8 cellular contexts compared by ENCODE assay signal in the genomic region with DNA sequence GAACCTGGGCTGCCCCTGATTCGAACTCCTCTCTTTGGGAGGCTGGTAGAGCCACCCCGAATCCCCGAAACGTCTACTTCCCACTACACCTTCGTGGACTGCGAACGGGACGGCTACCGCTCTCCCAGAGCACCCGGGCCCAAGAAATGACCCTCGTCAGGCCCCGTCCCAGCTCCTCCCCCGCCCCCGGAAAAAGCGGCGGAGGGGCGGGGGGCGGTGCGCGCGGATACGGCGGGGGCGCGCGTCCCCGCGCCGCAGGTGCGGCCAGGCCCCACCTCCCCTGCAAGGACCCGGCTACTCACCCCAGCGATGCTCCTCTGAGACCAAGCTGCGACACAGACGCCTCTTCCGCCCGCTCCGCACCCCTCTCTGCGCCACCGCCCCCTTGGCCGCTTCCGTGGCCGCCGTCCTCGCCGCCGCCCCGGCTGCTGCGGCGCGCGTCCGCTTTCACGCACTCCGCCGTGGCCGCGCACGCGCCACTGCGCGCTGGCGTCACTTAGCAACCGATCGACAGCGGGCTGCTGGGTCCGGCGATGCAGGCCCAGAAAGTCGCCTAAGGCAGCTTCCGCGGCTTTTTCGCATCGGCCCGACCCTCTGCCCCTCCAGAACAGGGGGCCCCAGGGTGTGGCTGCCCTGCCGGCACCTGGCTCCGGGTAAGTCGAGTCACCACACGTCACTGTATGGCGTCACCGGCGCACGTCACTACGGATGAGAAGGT. TPM values are rescaled to one million over a fixed set of nuclear protein-coding genes. Genes with fewer than 3 reads are reported as not detected.
DNase-seq lines count a peak whose midpoint lies in the region; ATAC-seq and TF ChIP-seq lines count a peak whose summit lies in the region.

TSS of gene BTBD9 (minus strand) at position 432 of the 718 bp plus-strand sequence.

- under 1% methylated on average over 82 of the region's 82 CpGs for WGBS in right cardiac atrium

- no peaks in the 10 kb centered on the region for H3K27me3 ChIP-seq in right cardiac atrium (ENCODE audit: control insufficient read depth, insufficient read depth)
- H3K27me3 ChIP-seq in uterus: no peaks in the 10 kb centered on the region

- peak within 1 kb of the TSS; percentile 87 for H3K27ac Mint-ChIP-seq in HFFc6
- peak within 1 kb of the TSS; percentile 96 for H3K27ac Mint-ChIP-seq in T-helper 1 cell treated with Interleukin-12 subunit alpha and Interleukin-12 subunit beta and Interleukin-4 antibody, amounts not matched to agents 30 μg/mL and 1 μg/mL, for 36 hours

- no peaks in the 10 kb centered on the region for H3K9me3 Mint-ChIP-seq in HFFc6
- no peaks in the 10 kb centered on the region for H3K9me3 Mint-ChIP-seq in T-helper 1 cell treated with Interleukin-12 subunit alpha and Interleukin-12 subunit beta and Interleukin-4 antibody, amounts not matched to agents 30 μg/mL and 1 μg/mL, for 36 hours

- TF ChIP-seq CTCF in GM12864 (IDR thresholded peaks at IDR 0.05; ENCODE audit: low read depth, low read length, missing control alignments) (no peak), HFFc6 (IDR thresholded peaks at IDR 0.05) (no peak), NB4 (IDR thresholded peaks at IDR 0.05; ENCODE audit: low read depth, low read length) (no peak), uterus (IDR thresholded peaks at IDR 0.05) (no peak)

- no peaks in the 10 kb centered on the region for H3K9me3 ChIP-seq in right cardiac atrium (ENCODE audit: control insufficient read depth, low read length)
- no peaks in the 10 kb centered on the region for H3K9me3 ChIP-seq in uterus

- H3K4me1 Mint-ChIP-seq in HFFc6 (ENCODE audit: low read depth): peaks cover 17% of the 10 kb centered on the region
- H3K4me1 Mint-ChIP-seq in T-helper 1 cell treated with Interleukin-12 subunit alpha and Interleukin-12 subunit beta and Interleukin-4 antibody, amounts not matched to agents 30 μg/mL and 1 μg/mL, for 36 hours (ENCODE audit: low read depth): peaks cover 40% of the 10 kb centered on the region

- peak; percentile 49 for DNase-seq in GM12864 (ENCODE audit: low read depth)
- peak; percentile 62 for DNase-seq in HFFc6
- peak; percentile 85 for DNase-seq in NB4 (ENCODE audit: low read depth)
- DNase-seq in amygdala (lab: John Stamatoyannopoulos, UW): peak; percentile 31 to 89 (median 76)
- peak; percentile 87 to 95 (median 93) for DNase-seq in right cardiac atrium
- peak; percentile 85 for DNase-seq in putamen (ENCODE audit: low spot score)
- DNase-seq in uterus: peak; percentile 75 to 83

- H3K36me3 Mint-ChIP-seq in HFFc6 (ENCODE audit: low read depth): no peaks in the 10 kb centered on the region
- peaks cover 7% of the 10 kb centered on the region for H3K36me3 Mint-ChIP-seq in T-helper 1 cell treated with Interleukin-12 subunit alpha and Interleukin-12 subunit beta and Interleukin-4 antibody, amounts not matched to agents 30 μg/mL and 1 μg/mL, for 36 hours (ENCODE audit: low read depth)

- H3K4me1 ChIP-seq in right cardiac atrium (ENCODE audit: control insufficient read depth, insufficient read depth, low read length) (peaks cover 6% of the 10 kb centered on the region), uterus (no peaks in the 10 kb centered on the region)

- no peak for TF ChIP-seq POLR2A in NB4 (IDR thresholded peaks at IDR 0.05; ENCODE audit: extremely low read depth, insufficient read length)
- TF ChIP-seq POLR2A in uterus (IDR thresholded peaks at IDR 0.05): peak in 1 of 2 donors; percentile 66

- intact Hi-C loops in right cardiac atrium (cut with DNase I): no loop called here
- intact Hi-C loops in uterus (cut with DNase I; ENCODE audit: low total_unique reads): no loop called here

- H3K27ac ChIP-seq in right cardiac atrium (ENCODE audit: low read length) (peak within 1 kb of the TSS; percentile 85), uterus (peak within 1 kb of the TSS; percentile 88 to 97)

- no peaks in the 10 kb centered on the region for H3K36me3 ChIP-seq in uterus

- ATAC-seq in right cardiac atrium: peak; percentile 94

- peak within 1 kb of the TSS; percentile 91 for H3K4me3 Mint-ChIP-seq in HFFc6
- peak within 1 kb of the TSS; percentile 95 for H3K4me3 Mint-ChIP-seq in T-helper 1 cell treated with Interleukin-12 subunit alpha and Interleukin-12 subunit beta and Interleukin-4 antibody, amounts not matched to agents 30 μg/mL and 1 μg/mL, for 36 hours

- H3K4me3 ChIP-seq in GM12864 (ENCODE audit: low read depth, low read length) (peak within 1 kb of the TSS; percentile 89), NB4 (ENCODE audit: low read depth, low read length) (peak within 1 kb of the TSS; percentile 85), right cardiac atrium (ENCODE audit: low read length) (peak within 1 kb of the TSS; percentile 92), uterus (peak within 1 kb of the TSS; percentile 83 to 92)

- H3K27me3 Mint-ChIP-seq in HFFc6 (ENCODE audit: insufficient read depth): no peaks in the 10 kb centered on the region; the same call in 1 of the 2 replicates
- no peaks in the 10 kb centered on the region for H3K27me3 Mint-ChIP-seq in T-helper 1 cell treated with Interleukin-12 subunit alpha and Interleukin-12 subunit beta and Interleukin-4 antibody, amounts not matched to agents 30 μg/mL and 1 μg/mL, for 36 hours (ENCODE audit: low read depth)

RNA-seq across cellular contexts. Expression of gene BTBD9, which starts in this region (rescaled TPM):
- total RNA-seq in HFFc6 (2021; fragmentation: NEBNext Ultra II Directional; extraction: Animal tissue kit (Norgen Biotek cat#: 25700)): 10 to 100 TPM; 11.0 to 12.7 (median 12.5) TPM
- total RNA-seq in right cardiac atrium (10 to 100 TPM; 23.5 to 24.6 (median 23.8) TPM), uterus (10 to 100 TPM; 10.3 to 50.3 (median 34.4) TPM)
- 9.8 TPM for polyA plus RNA-seq in right cardiac atrium

Comparison
In these comparisons a context has a peak if more than half of its experiments do, and no peak if none do; other contexts are left out.
1. Peak in every context shown above with its lines: DNase-seq, ATAC-seq, H3K4me3 ChIP-seq and H3K27ac ChIP-seq.